ENCODE assay signal across 8 cellular contexts in genomic region chr13:36819064-36819810, GRCh38. TPM values are rescaled to one million over a fixed set of nuclear protein-coding genes. Genes with fewer than 3 reads are reported as not detected.
A peak's percentile ranks its signal among the peaks of the same experiment; 100 is the strongest.
DNase-seq lines count a peak whose midpoint lies in the region; ATAC-seq and TF ChIP-seq lines count a peak whose summit lies in the region.

Gene RFXAP, plus strand, starts transcription at chr13:36819222. Its CDS starts 136 bp downstream, at chr13:36819358.

- peaks cover 36% of the 10 kb centered on the region for H3K4me1 ChIP-seq in lower lobe of right lung

- H3K4me3 Mint-ChIP-seq in CD14-positive monocyte = peak within 1 kb of the TSS; percentile 90 to 97

- DNase-seq in CD14-positive monocyte (ENCODE audit: low spot score) (peak; percentile 88), NCI-H82 (lab: John Stamatoyannopoulos, UW) (peak; percentile 97), dermis microvascular lymphatic vessel endothelial cell (ENCODE audit: low read depth in 2 of 2) (peak; percentile 66 to 87), lower lobe of right lung (peak; percentile 96)
- peak; percentile 89 to 91 for DNase-seq in activated CD4-positive, alpha-beta T cell treated with anti-CD3 and anti-CD28 coated beads, Interleukin-2, amount 50 U/mL, for 48 hours
- peak; percentile 79 to 86 (median 86) for DNase-seq in stimulated activated CD4-positive, alpha-beta T cell treated with anti-CD3 and anti-CD28 coated beads, TNF-alpha, amount 100 ng/mL, for 1 hour (ENCODE audit: low read depth in 3 of 3, low spot score in 1 of 3)

- peak within 1 kb of the TSS; percentile 70 for H3K4me3 ChIP-seq in lower lobe of right lung

- peak within 1 kb of the TSS; percentile 82 for H3K27ac ChIP-seq in lower lobe of right lung

- H3K27ac Mint-ChIP-seq in CD14-positive monocyte = peak within 1 kb of the TSS; percentile 75 to 93 (median 86)

- no peaks in the 10 kb centered on the region for H3K9me3 Mint-ChIP-seq in CD14-positive monocyte

- intact Hi-C loops in CD14-positive monocyte (cut with micrococcal nuclease) = loop anchor here in 1 of 2 donors (5.0 kb wide), 1 partner anchor 472 kb away; the partner anchor contains the start of gene SPART
- intact Hi-C loops in lower lobe of right lung (cut with DNase I) = no loop called here

- TF ChIP-seq CTCF in CD14-positive monocyte (IDR thresholded peaks at IDR 0.05) (no peak), lower lobe of right lung (IDR thresholded peaks at IDR 0.05) (peak; percentile 37)

- peaks cover 0 to 3% (median 0%) of the 10 kb centered on the region in 3 donors for H3K27me3 Mint-ChIP-seq in CD14-positive monocyte (ENCODE audit: low read depth in 3 of 3)

- H3K27me3 ChIP-seq in lower lobe of right lung (ENCODE audit: low read depth) = no peaks in the 10 kb centered on the region

- no peaks in the 10 kb centered on the region for H3K36me3 Mint-ChIP-seq in CD14-positive monocyte

- ATAC-seq in GM19324 (IDR thresholded peaks at IDR 0.05; ENCODE audit: low FRiP score, unreplicated experiment) = peak; percentile 95
- peak; percentile 78 for ATAC-seq in HG03460 (IDR thresholded peaks at IDR 0.05; ENCODE audit: unreplicated experiment)
- peak; percentile 99 for ATAC-seq in lower lobe of right lung

- peaks cover 47% of the 10 kb centered on the region for H3K4me1 Mint-ChIP-seq in CD14-positive monocyte

- no peaks in the 10 kb centered on the region for H3K9me3 ChIP-seq in lower lobe of right lung

- no peaks in the 10 kb centered on the region for H3K36me3 ChIP-seq in lower lobe of right lung

RNA-seq across cellular contexts. Expression of gene RFXAP, which starts in this region (rescaled TPM):
- 1 to 10 TPM; 1.1 to 1.8 TPM for polyA plus RNA-seq in CD14-positive monocyte
- 0.64 and 1.3 TPM in 2 replicates for total RNA-seq in dermis microvascular lymphatic vessel endothelial cell
- 5.4 TPM for total RNA-seq in lower lobe of right lung

Comparison
In these comparisons a context has a peak if more than half of its experiments do, and no peak if none do; other contexts are left out.
1. Peak in every context shown above with its lines: DNase-seq, ATAC-seq, H3K4me3 ChIP-seq and H3K27ac ChIP-seq.